ENCODE assay signal across 8 cellular contexts in genomic region chr1:109815809-109816791, GRCh38. TPM values are rescaled to one million over a fixed set of nuclear protein-coding genes. Genes with fewer than 3 reads are reported as not detected.
DNase-seq lines count a peak whose midpoint lies in the region; ATAC-seq and TF ChIP-seq lines count a peak whose summit lies in the region.

No MANE protein-coding gene starts in this region.

- H3K4me1 ChIP-seq in adipocyte (ENCODE audit: control insufficient read depth, insufficient read depth, low read length) (peaks cover 50% of the 10 kb centered on the region), thoracic aorta (ENCODE audit: control insufficient read depth in 1 of 2, low read depth in 2 of 2) (peaks cover 11 to 34% of the 10 kb centered on the region in 2 donors)

- TF ChIP-seq CTCF in thoracic aorta (IDR thresholded peaks at IDR 0.05): no peak

- H3K9ac ChIP-seq in adipocyte (ENCODE audit: low read length): peak overlapping the region; percentile 30

- DNase-seq in KBM-7 (peak; percentile 53), adipocyte (ENCODE audit: low read depth) (no peak), thoracic aorta (ENCODE audit: low spot score) (no peak), NCI-H82 (lab: John Stamatoyannopoulos, UW) (no peak), kidney glomerular epithelial cell (lab: John Stamatoyannopoulos, UW) (no peak), NCI-H1048 (lab: John Stamatoyannopoulos, UW) (no peak)

- H3K4me3 ChIP-seq in adipocyte (ENCODE audit: low read length) (no peak overlapping the region), thoracic aorta (no peak overlapping the region)

- no peaks in the 10 kb centered on the region for H3K36me3 ChIP-seq in adipocyte (ENCODE audit: control insufficient read depth, insufficient read depth, low read length, severe bottlenecking)
- H3K36me3 ChIP-seq in thoracic aorta: no peaks in the 10 kb centered on the region

- H3K27me3 ChIP-seq in adipocyte (replicated peaks; ENCODE audit: control insufficient read depth, insufficient read depth, low read length): no peaks in the 10 kb centered on the region
- no peaks in the 10 kb centered on the region for H3K27me3 ChIP-seq in thoracic aorta (replicated peaks; ENCODE audit: insufficient read depth)

- in situ Hi-C loops in KBM-7 (cut with MboI; ENCODE audit: low pct_unique_long_range_greater_than_20kb, low sequenced_read_pairs): no loop called here

- H3K27ac ChIP-seq in thoracic aorta: peak overlapping the region; percentile 31 to 80

- ATAC-seq in GM18498 (IDR thresholded peaks at IDR 0.05; ENCODE audit: unreplicated experiment) (peak; percentile 91), GM21576 (IDR thresholded peaks at IDR 0.05; ENCODE audit: unreplicated experiment) (peak; percentile 89), thoracic aorta (ENCODE audit: insufficient number of reproducible peaks, low FRiP score, low read depth) (peak; percentile 84)

- H3K9me3 ChIP-seq in adipocyte (ENCODE audit: control insufficient read depth, low read length): peaks cover 2% of the 10 kb centered on the region
- H3K9me3 ChIP-seq in thoracic aorta: no peaks in the 10 kb centered on the region

RNA-seq across cellular contexts. Expression of gene EPS8L3, which starts 52.4 kb away (rescaled TPM):
- 1 to 10 TPM in 1 of 2 donors, not detected in 1; 1.1 TPM for total RNA-seq in thoracic aorta
